In genomic region chr14:61456720-61457119, GRCh38 we compare ENCODE assay signal across 1 cellular context.
TF ChIP-seq lines count a peak whose summit lies in the region.

No MANE protein-coding gene starts in this region.

TF ChIP-seq in GM12878, 131 proteins besides CTCF, POLR2A, EP300 and RAD21 (continued from another document and continues in another):
- TF ChIP-seq NFIC (IDR thresholded peaks at IDR 0.05; ENCODE audit: low read depth, low read length) (no peak), ZBTB4 (CRISPR knock-in tag; IDR thresholded peaks at IDR 0.05) (no peak), HDAC2 (IDR thresholded peaks at IDR 0.05) (no peak), BMI1 (IDR thresholded peaks at IDR 0.05; ENCODE audit: borderline replicate concordance) (no peak), SKIL (IDR thresholded peaks at IDR 0.05; ENCODE audit: low read depth, poor library complexity, severe bottlenecking) (peak; percentile 39), E2F8 (IDR thresholded peaks at IDR 0.05; ENCODE audit: low read depth, partially characterized antibody) (no peak), CUX1 (IDR thresholded peaks at IDR 0.05; ENCODE audit: insufficient replicate concordance, low read depth, low read length) (no peak), NRF1 (conservative IDR thresholded peaks at IDR 0.05; ENCODE audit: low read depth, low read length) (no peak), PML (IDR thresholded peaks at IDR 0.05; ENCODE audit: low read length) (no peak), CBX3 (IDR thresholded peaks at IDR 0.05; ENCODE audit: borderline replicate concordance, low read depth) (no peak), NKRF (conservative IDR thresholded peaks at IDR 0.05) (no peak), PBX3 (IDR thresholded peaks at IDR 0.05; ENCODE audit: insufficient replicate concordance, low read depth, low read length) (no peak), SMC3 (IDR thresholded peaks at IDR 0.05; ENCODE audit: borderline replicate concordance, low read length) (peak; percentile 74), USF1 (IDR thresholded peaks at IDR 0.05; ENCODE audit: borderline replicate concordance, extremely low read length, insufficient read depth, low read depth, low read length) (no peak), LARP7 (IDR thresholded peaks at IDR 0.05) (peak; percentile 19; the same call in 1 of the 2 replicates), CREM (IDR thresholded peaks at IDR 0.05; ENCODE audit: low read depth) (no peak), ZBTB11 (CRISPR knock-in tag; IDR thresholded peaks at IDR 0.05) (no peak), BHLHE40 (IDR thresholded peaks at IDR 0.05; ENCODE audit: borderline replicate concordance in 1 of 2, low read depth in 2 of 2, low read length in 1 of 2) (0 out of 4 replicates have a peak, but pooled peaks of 1 of the 2 experiments have one; percentile 43), MEF2A (IDR thresholded peaks at IDR 0.05; ENCODE audit: insufficient read depth, low read depth, low read length) (no peak), BCL11A (IDR thresholded peaks at IDR 0.05; ENCODE audit: low read depth, low read length) (no peak), CEBPB (IDR thresholded peaks at IDR 0.05; ENCODE audit: borderline replicate concordance in 1 of 2, low read depth in 2 of 2, low read length in 2 of 2) (no peak), RUNX3 (IDR thresholded peaks at IDR 0.05; ENCODE audit: low read length) (peak; percentile 72), POLR2AphosphoS5 (IDR thresholded peaks at IDR 0.05; ENCODE audit: low read length) (no peak), NFXL1 (IDR thresholded peaks at IDR 0.05; ENCODE audit: borderline replicate concordance) (no peak), YY1 (IDR thresholded peaks at IDR 0.05; ENCODE audit: low read depth, low read length) (0 out of 2 replicates have a peak, but pooled peaks have one; percentile 28), GATAD2B (conservative IDR thresholded peaks at IDR 0.05; ENCODE audit: low read depth) (peak; percentile 31; the same call in 1 of the 2 replicates), TBL1XR1 (IDR thresholded peaks at IDR 0.05; ENCODE audit: low read depth, low read length) (no peak), RB1 (IDR thresholded peaks at IDR 0.05; ENCODE audit: borderline replicate concordance) (peak; percentile 43; the same call in 1 of the 2 replicates), ZNF217 (IDR thresholded peaks at IDR 0.05) (0 out of 2 replicates have a peak, but pooled peaks have one; percentile 36), NR2C2 (IDR thresholded peaks at IDR 0.05; ENCODE audit: borderline replicate concordance, control insufficient read depth, insufficient read length, low read depth) (no peak), RBBP5 (conservative IDR thresholded peaks at IDR 0.05) (no peak), EED (IDR thresholded peaks at IDR 0.05; ENCODE audit: low read depth) (no peak), KLF5 (IDR thresholded peaks at IDR 0.05; ENCODE audit: partially characterized antibody) (no peak), FOXM1 (IDR thresholded peaks at IDR 0.05; ENCODE audit: low read depth, low read length) (0 out of 2 replicates have a peak, but pooled peaks have one; percentile 18), JUNB (IDR thresholded peaks at IDR 0.05) (no peak), CHD1 (IDR thresholded peaks at IDR 0.05; ENCODE audit: low read depth, low read length) (no peak), MXI1 (IDR thresholded peaks at IDR 0.05; ENCODE audit: low read depth, low read length) (no peak), EZH2 (IDR thresholded peaks at IDR 0.05; ENCODE audit: borderline replicate concordance, control insufficient read depth, low read depth, low read length) (no peak), MYB (IDR thresholded peaks at IDR 0.05; ENCODE audit: borderline replicate concordance, low read depth, low read length) (no peak), HDGF (IDR thresholded peaks at IDR 0.05) (peak; percentile 48; the same call in 1 of the 2 replicates), SMARCA5 (IDR thresholded peaks at IDR 0.05) (0 out of 2 replicates have a peak, but pooled peaks have one; percentile 41)
